12 cellular contexts compared by ENCODE assay signal in the genomic region with DNA sequence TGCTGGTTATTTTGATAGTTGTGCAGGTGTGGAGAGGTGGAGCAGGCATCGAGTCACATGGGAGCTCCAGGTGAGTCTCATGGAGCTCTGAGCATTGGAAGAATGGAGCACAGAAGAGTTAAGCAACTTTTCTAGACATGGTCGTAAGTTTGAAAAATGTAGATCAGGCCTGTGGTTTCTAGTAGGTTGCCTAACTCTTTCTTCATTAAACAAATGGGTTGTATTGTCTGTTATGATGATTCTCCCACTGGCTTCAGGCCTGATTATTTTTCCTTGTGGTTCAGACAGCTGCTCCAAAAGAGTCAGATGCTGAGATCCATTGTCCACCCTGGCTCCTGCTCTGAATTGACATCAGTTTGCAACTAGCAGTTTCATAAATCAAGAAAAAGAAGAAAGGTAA.
A peak's percentile ranks its signal among the peaks of the same experiment; 100 is the strongest.
DNase-seq lines count a peak whose midpoint lies in the region; ATAC-seq and TF ChIP-seq lines count a peak whose summit lies in the region.
"Had no signal": no experiment of that assay in that cellular context is flagged by ENCODE, and none has a peak within 500 bp of the region (broad histone marks: within the 10 kb centered on the region; RNA-seq: fewer than 3 reads in every experiment).

No MANE protein-coding gene starts in this region.

- H3K9me3 Mint-ChIP-seq in activated CD4-positive, alpha-beta T cell treated with anti-CD3 and anti-CD28 coated beads, Interleukin-2, amount 10 ng/mL, durations not matched to agents 7 days and 5 days, result no peaks in the 10 kb centered on the region
- H3K9me3 Mint-ChIP-seq: IgD-negative memory B cell, neural crest cell had no signal

- H3K9me3 ChIP-seq in RWPE2 (ENCODE audit: severe bottlenecking) (no peaks in the 10 kb centered on the region), esophagus squamous epithelium (no peaks in the 10 kb centered on the region)

- H3K27me3 ChIP-seq in RWPE2 (ENCODE audit: insufficient read depth, poor library complexity, severe bottlenecking), result no peaks in the 10 kb centered on the region
- no peaks in the 10 kb centered on the region for H3K27me3 ChIP-seq in esophagus squamous epithelium

- CTCF ChIA-PET in activated CD4-positive, alpha-beta T cell treated with anti-CD3 and anti-CD28 coated beads, Interleukin-2, amount 10 ng/mL, durations not matched to agents 7 days and 5 days (lab: Charles Lee), result interaction anchor here (1.7 kb wide), 1 partner anchor 10 kb away, joined by 4 read pairs; no protein-coding TSS in a partner anchor

- 54 to 68% methylated on average over 2 of the region's 2 CpGs for WGBS in esophagus squamous epithelium, 2 donors

- POLR2A ChIA-PET in activated CD4-positive, alpha-beta T cell treated with anti-CD3 and anti-CD28 coated beads, Interleukin-2, amount 10 ng/mL, durations not matched to agents 7 days and 5 days (lab: Charles Lee), result no interaction called here

- H3K36me3 ChIP-seq in RWPE2 (ENCODE audit: low read depth), result no peaks in the 10 kb centered on the region
- H3K36me3 ChIP-seq in esophagus squamous epithelium, result no peaks in the 10 kb centered on the region

- no peak overlapping the region for H3K4me3 Mint-ChIP-seq in activated CD4-positive, alpha-beta T cell treated with anti-CD3 and anti-CD28 coated beads, Interleukin-2, amount 10 ng/mL, durations not matched to agents 7 days and 5 days
- H3K4me3 Mint-ChIP-seq: IgD-negative memory B cell, neural crest cell had no signal

- no peak for TF ChIP-seq POLR2A in esophagus squamous epithelium (IDR thresholded peaks at IDR 0.05)

- no peak for ATAC-seq in RWPE2 (ENCODE audit: low read depth)

- intact Hi-C loops in esophagus squamous epithelium (cut with DNase I), result loop anchor here (10.0 kb wide), 1 partner anchor 1206 kb away; no protein-coding TSS in a partner anchor

- DNase-seq in activated CD4-positive, alpha-beta T cell treated with anti-CD3 and anti-CD28 coated beads, Interleukin-2, amount 10 ng/mL, durations not matched to agents 7 days and 5 days, result no peak
- no peak for DNase-seq in activated CD4-positive, alpha-beta T cell treated with anti-CD3 and anti-CD28 coated beads, Interleukin-2, amount 50 U/mL, for 48 hours
- DNase-seq in RWPE2 (ENCODE audit: low spot score), result no peak
- no peak for DNase-seq in esophagus squamous epithelium (lab: John Stamatoyannopoulos, UW)
- peak; percentile 69 for DNase-seq in skeletal muscle cell (ENCODE audit: low read depth)
- no peak for DNase-seq in GM13977 (ENCODE audit: low spot score)
- no peak for DNase-seq in 8988T
- no peak for DNase-seq in OCI-M2 (lab: John Stamatoyannopoulos, UW; ENCODE audit: unreplicated experiment)
- DNase-seq: activated CD4-positive, CD25-positive, alpha-beta regulatory T cell; activated gamma-delta T cell treated with Interleukin-2 at 50 U/mL for 16 hours had no signal

- TF ChIP-seq CTCF in RWPE2 (IDR thresholded peaks at IDR 0.05; ENCODE audit: poor library complexity, severe bottlenecking) (no peak), esophagus squamous epithelium (IDR thresholded peaks at IDR 0.05) (no peak), GM13977 (IDR thresholded peaks at IDR 0.05; ENCODE audit: extremely low read depth, insufficient read depth, missing control alignments) (no peak)

- no peaks in the 10 kb centered on the region for H3K36me3 Mint-ChIP-seq in activated CD4-positive, alpha-beta T cell treated with anti-CD3 and anti-CD28 coated beads, Interleukin-2, amount 10 ng/mL, durations not matched to agents 7 days and 5 days (ENCODE audit: low read depth)
- H3K36me3 Mint-ChIP-seq: IgD-negative memory B cell had no signal

- H3K4me1 Mint-ChIP-seq in activated CD4-positive, alpha-beta T cell treated with anti-CD3 and anti-CD28 coated beads, Interleukin-2, amount 10 ng/mL, durations not matched to agents 7 days and 5 days, result peaks cover 67% of the 10 kb centered on the region

- in situ Hi-C loops in GM13977 (cut with MboI; ENCODE audit: low pct_unique_long_range_greater_than_20kb, low sequenced_read_pairs, unreplicated experiment), result loop anchor here (5.0 kb wide), 1 partner anchor 1204 kb away; no protein-coding TSS in a partner anchor

- H3K4me3 ChIP-seq in RWPE2 (ENCODE audit: severe bottlenecking) (no peak overlapping the region), esophagus squamous epithelium (no peak overlapping the region), skeletal muscle cell (ENCODE audit: low read depth, low read length) (no peak overlapping the region)

- H3K27ac ChIP-seq in RWPE2 (ENCODE audit: poor library complexity, severe bottlenecking) (peak overlapping the region; percentile 82), esophagus squamous epithelium (peak overlapping the region; percentile 40 to 85 (median 64))

- H3K4me1 ChIP-seq in RWPE2 (ENCODE audit: insufficient read depth, poor library complexity, severe bottlenecking), result peaks cover 25% of the 10 kb centered on the region
- H3K4me1 ChIP-seq in esophagus squamous epithelium, result peaks cover 0 to 23% (median 13%) of the 10 kb centered on the region in 3 donors

- no peaks in the 10 kb centered on the region for H3K27me3 Mint-ChIP-seq in activated CD4-positive, alpha-beta T cell treated with anti-CD3 and anti-CD28 coated beads, Interleukin-2, amount 10 ng/mL, durations not matched to agents 7 days and 5 days

- peak overlapping the region; percentile 98 for H3K27ac Mint-ChIP-seq in activated CD4-positive, alpha-beta T cell treated with anti-CD3 and anti-CD28 coated beads, Interleukin-2, amount 10 ng/mL, durations not matched to agents 7 days and 5 days
